1 cellular context compared by ENCODE assay signal in the genomic region with DNA sequence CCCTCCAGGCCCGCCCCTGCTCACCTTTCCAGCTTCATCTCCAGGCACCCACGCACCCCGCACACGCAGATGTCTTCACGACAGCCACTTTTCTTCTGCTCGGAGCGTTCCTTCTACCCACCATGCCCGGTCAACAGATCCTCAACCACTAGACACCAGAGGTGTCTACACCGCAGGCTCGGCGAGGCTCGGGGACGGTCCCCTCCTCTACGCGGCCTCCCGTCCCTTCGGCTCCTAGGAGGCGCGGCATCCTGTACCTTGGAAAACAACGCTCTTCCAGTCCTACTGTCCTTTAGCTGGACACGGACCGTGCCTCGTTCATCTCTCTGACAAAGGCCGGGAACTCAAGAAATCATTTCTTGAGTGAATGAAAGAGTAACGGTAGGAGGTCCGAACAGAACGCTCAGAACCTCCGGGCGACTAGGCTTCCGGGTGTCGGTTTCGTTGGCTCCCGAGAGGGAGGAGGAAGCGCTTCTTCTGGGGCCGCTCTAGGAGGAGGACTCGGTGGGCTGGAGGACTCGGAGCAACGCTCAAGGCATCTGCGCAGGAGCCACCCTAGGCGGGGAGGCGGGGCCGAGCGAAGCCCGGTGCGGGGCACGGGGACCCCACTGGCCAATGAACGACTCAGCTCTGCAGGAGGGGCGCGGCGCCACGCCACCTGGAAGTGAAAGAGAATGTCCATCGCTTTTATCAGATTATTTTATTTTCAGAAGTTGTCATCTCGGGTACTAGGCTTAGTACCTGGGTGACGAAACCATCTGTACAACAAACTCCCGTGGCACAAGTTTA.
TF ChIP-seq lines count a peak whose summit lies in the region.

No MANE protein-coding gene starts in this region.

TF ChIP-seq in GM12878, 131 proteins besides CTCF, POLR2A, EP300 and RAD21 (continued from another document and continues in another):
- TF ChIP-seq, protein P1, sequence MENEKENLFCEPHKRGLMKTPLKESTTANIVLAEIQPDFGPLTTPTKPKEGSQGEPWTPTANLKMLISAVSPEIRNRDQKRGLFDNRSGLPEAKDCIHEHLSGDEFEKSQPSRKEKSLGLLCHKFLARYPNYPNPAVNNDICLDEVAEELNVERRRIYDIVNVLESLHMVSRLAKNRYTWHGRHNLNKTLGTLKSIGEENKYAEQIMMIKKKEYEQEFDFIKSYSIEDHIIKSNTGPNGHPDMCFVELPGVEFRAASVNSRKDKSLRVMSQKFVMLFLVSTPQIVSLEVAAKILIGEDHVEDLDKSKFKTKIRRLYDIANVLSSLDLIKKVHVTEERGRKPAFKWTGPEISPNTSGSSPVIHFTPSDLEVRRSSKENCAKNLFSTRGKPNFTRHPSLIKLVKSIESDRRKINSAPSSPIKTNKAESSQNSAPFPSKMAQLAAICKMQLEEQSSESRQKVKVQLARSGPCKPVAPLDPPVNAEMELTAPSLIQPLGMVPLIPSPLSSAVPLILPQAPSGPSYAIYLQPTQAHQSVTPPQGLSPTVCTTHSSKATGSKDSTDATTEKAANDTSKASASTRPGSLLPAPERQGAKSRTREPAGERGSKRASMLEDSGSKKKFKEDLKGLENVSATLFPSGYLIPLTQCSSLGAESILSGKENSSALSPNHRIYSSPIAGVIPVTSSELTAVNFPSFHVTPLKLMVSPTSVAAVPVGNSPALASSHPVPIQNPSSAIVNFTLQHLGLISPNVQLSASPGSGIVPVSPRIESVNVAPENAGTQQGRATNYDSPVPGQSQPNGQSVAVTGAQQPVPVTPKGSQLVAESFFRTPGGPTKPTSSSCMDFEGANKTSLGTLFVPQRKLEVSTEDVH (IDR thresholded peaks at IDR 0.05; ENCODE audit: low read depth, partially characterized antibody): peak; percentile 75
- TF ChIP-seq FOXM1 (IDR thresholded peaks at IDR 0.05; ENCODE audit: low read depth, low read length): no peak
- TF ChIP-seq, protein P2, sequence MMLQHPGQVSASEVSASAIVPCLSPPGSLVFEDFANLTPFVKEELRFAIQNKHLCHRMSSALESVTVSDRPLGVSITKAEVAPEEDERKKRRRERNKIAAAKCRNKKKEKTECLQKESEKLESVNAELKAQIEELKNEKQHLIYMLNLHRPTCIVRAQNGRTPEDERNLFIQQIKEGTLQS (IDR thresholded peaks at IDR 0.05; ENCODE audit: borderline replicate concordance, extremely low read depth, low read depth, low read length): peak; percentile 48; the same call in 1 of the 2 replicates
- no peak for TF ChIP-seq FOXK2 (IDR thresholded peaks at IDR 0.05)
- TF ChIP-seq, protein P3, sequence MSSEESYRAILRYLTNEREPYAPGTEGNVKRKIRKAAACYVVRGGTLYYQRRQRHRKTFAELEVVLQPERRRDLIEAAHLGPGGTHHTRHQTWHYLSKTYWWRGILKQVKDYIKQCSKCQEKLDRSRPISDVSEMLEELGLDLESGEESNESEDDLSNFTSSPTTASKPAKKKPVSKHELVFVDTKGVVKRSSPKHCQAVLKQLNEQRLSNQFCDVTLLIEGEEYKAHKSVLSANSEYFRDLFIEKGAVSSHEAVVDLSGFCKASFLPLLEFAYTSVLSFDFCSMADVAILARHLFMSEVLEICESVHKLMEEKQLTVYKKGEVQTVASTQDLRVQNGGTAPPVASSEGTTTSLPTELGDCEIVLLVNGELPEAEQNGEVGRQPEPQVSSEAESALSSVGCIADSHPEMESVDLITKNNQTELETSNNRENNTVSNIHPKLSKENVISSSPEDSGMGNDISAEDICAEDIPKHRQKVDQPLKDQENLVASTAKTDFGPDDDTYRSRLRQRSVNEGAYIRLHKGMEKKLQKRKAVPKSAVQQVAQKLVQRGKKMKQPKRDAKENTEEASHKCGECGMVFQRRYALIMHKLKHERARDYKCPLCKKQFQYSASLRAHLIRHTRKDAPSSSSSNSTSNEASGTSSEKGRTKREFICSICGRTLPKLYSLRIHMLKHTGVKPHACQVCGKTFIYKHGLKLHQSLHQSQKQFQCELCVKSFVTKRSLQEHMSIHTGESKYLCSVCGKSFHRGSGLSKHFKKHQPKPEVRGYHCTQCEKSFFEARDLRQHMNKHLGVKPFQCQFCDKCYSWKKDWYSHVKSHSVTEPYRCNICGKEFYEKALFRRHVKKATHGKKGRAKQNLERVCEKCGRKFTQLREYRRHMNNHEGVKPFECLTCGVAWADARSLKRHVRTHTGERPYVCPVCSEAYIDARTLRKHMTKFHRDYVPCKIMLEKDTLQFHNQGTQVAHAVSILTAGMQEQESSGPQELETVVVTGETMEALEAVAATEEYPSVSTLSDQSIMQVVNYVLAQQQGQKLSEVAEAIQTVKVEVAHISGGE (CRISPR knock-in tag; IDR thresholded peaks at IDR 0.05): no peak
- TF ChIP-seq HCFC1 (IDR thresholded peaks at IDR 0.05; ENCODE audit: low read length): peak; percentile 67
- TF ChIP-seq, protein P4, sequence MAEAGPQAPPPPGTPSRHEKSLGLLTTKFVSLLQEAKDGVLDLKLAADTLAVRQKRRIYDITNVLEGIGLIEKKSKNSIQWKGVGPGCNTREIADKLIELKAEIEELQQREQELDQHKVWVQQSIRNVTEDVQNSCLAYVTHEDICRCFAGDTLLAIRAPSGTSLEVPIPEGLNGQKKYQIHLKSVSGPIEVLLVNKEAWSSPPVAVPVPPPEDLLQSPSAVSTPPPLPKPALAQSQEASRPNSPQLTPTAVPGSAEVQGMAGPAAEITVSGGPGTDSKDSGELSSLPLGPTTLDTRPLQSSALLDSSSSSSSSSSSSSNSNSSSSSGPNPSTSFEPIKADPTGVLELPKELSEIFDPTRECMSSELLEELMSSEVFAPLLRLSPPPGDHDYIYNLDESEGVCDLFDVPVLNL (IDR thresholded peaks at IDR 0.05; ENCODE audit: low read depth, low read length): no peak
- TF ChIP-seq, protein P5, sequence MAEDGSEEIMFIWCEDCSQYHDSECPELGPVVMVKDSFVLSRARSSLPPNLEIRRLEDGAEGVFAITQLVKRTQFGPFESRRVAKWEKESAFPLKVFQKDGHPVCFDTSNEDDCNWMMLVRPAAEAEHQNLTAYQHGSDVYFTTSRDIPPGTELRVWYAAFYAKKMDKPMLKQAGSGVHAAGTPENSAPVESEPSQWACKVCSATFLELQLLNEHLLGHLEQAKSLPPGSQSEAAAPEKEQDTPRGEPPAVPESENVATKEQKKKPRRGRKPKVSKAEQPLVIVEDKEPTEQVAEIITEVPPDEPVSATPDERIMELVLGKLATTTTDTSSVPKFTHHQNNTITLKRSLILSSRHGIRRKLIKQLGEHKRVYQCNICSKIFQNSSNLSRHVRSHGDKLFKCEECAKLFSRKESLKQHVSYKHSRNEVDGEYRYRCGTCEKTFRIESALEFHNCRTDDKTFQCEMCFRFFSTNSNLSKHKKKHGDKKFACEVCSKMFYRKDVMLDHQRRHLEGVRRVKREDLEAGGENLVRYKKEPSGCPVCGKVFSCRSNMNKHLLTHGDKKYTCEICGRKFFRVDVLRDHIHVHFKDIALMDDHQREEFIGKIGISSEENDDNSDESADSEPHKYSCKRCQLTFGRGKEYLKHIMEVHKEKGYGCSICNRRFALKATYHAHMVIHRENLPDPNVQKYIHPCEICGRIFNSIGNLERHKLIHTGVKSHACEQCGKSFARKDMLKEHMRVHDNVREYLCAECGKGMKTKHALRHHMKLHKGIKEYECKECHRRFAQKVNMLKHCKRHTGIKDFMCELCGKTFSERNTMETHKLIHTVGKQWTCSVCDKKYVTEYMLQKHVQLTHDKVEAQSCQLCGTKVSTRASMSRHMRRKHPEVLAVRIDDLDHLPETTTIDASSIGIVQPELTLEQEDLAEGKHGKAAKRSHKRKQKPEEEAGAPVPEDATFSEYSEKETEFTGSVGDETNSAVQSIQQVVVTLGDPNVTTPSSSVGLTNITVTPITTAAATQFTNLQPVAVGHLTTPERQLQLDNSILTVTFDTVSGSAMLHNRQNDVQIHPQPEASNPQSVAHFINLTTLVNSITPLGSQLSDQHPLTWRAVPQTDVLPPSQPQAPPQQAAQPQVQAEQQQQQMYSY (CRISPR knock-in tag; IDR thresholded peaks at IDR 0.05): no peak
- no peak for TF ChIP-seq ESRRA (IDR thresholded peaks at IDR 0.05; ENCODE audit: low read length)
- TF ChIP-seq SP1 (IDR thresholded peaks at IDR 0.05; ENCODE audit: low read depth, low read length): no peak
- no peak for TF ChIP-seq EZH2 (IDR thresholded peaks at IDR 0.05; ENCODE audit: borderline replicate concordance, control insufficient read depth, low read depth, low read length)
- no peak for TF ChIP-seq NR2F1 (conservative IDR thresholded peaks at IDR 0.05)
- peak; percentile 43; the same call in 1 of the 2 replicates for TF ChIP-seq SIN3A (IDR thresholded peaks at IDR 0.05; ENCODE audit: low read depth, low read length)
- TF ChIP-seq, protein P6, sequence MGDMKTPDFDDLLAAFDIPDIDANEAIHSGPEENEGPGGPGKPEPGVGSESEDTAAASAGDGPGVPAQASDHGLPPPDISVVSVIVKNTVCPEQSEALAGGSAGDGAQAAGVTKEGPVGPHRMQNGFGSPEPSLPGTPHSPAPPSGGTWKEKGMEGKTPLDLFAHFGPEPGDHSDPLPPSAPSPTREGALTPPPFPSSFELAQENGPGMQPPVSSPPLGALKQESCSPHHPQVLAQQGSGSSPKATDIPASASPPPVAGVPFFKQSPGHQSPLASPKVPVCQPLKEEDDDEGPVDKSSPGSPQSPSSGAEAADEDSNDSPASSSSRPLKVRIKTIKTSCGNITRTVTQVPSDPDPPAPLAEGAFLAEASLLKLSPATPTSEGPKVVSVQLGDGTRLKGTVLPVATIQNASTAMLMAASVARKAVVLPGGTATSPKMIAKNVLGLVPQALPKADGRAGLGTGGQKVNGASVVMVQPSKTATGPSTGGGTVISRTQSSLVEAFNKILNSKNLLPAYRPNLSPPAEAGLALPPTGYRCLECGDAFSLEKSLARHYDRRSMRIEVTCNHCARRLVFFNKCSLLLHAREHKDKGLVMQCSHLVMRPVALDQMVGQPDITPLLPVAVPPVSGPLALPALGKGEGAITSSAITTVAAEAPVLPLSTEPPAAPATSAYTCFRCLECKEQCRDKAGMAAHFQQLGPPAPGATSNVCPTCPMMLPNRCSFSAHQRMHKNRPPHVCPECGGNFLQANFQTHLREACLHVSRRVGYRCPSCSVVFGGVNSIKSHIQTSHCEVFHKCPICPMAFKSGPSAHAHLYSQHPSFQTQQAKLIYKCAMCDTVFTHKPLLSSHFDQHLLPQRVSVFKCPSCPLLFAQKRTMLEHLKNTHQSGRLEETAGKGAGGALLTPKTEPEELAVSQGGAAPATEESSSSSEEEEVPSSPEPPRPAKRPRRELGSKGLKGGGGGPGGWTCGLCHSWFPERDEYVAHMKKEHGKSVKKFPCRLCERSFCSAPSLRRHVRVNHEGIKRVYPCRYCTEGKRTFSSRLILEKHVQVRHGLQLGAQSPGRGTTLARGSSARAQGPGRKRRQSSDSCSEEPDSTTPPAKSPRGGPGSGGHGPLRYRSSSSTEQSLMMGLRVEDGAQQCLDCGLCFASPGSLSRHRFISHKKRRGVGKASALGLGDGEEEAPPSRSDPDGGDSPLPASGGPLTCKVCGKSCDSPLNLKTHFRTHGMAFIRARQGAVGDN (IDR thresholded peaks at IDR 0.05): no peak; the same call in 1 of the 2 replicates
- no peak for TF ChIP-seq BRCA1 (IDR thresholded peaks at IDR 0.05; ENCODE audit: low read depth, low read length)
- no peak for TF ChIP-seq HDAC2 (IDR thresholded peaks at IDR 0.05)
- TF ChIP-seq SIX5 (IDR thresholded peaks at IDR 0.05; ENCODE audit: low read depth, low read length, severe bottlenecking): no peak
- no peak for TF ChIP-seq SMAD1 (IDR thresholded peaks at IDR 0.05; ENCODE audit: low read depth, partially characterized antibody)
- peak; percentile 61; the same call in 1 of the 2 replicates for TF ChIP-seq POLR2AphosphoS2 (IDR thresholded peaks at IDR 0.05; ENCODE audit: low read depth, low read length)
- TF ChIP-seq SREBF1 (IDR thresholded peaks at IDR 0.05; ENCODE audit: low read length): no peak
- no peak for TF ChIP-seq TBL1XR1 (IDR thresholded peaks at IDR 0.05; ENCODE audit: low read depth, low read length)
- TF ChIP-seq, protein P7, sequence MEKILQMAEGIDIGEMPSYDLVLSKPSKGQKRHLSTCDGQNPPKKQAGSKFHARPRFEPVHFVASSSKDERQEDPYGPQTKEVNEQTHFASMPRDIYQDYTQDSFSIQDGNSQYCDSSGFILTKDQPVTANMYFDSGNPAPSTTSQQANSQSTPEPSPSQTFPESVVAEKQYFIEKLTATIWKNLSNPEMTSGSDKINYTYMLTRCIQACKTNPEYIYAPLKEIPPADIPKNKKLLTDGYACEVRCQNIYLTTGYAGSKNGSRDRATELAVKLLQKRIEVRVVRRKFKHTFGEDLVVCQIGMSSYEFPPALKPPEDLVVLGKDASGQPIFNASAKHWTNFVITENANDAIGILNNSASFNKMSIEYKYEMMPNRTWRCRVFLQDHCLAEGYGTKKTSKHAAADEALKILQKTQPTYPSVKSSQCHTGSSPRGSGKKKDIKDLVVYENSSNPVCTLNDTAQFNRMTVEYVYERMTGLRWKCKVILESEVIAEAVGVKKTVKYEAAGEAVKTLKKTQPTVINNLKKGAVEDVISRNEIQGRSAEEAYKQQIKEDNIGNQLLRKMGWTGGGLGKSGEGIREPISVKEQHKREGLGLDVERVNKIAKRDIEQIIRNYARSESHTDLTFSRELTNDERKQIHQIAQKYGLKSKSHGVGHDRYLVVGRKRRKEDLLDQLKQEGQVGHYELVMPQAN (conservative IDR thresholded peaks at IDR 0.05): peak; percentile 83
- no peak for TF ChIP-seq CHD4 (IDR thresholded peaks at IDR 0.05)
- no peak; a peak in 1 of 4 replicates for TF ChIP-seq ETV6 (conservative IDR thresholded peaks at IDR 0.05 in 1 of 2, IDR thresholded peaks at IDR 0.05 in 1 of 2; ENCODE audit: borderline replicate concordance in 1 of 2, low read depth in 1 of 2)
- peak; percentile 28; the same call in 1 of the 2 replicates for TF ChIP-seq CREB1 (IDR thresholded peaks at IDR 0.05; ENCODE audit: low read depth)
- peak; percentile 87 for TF ChIP-seq NRF1 (conservative IDR thresholded peaks at IDR 0.05; ENCODE audit: low read depth, low read length)
- TF ChIP-seq, protein P8, sequence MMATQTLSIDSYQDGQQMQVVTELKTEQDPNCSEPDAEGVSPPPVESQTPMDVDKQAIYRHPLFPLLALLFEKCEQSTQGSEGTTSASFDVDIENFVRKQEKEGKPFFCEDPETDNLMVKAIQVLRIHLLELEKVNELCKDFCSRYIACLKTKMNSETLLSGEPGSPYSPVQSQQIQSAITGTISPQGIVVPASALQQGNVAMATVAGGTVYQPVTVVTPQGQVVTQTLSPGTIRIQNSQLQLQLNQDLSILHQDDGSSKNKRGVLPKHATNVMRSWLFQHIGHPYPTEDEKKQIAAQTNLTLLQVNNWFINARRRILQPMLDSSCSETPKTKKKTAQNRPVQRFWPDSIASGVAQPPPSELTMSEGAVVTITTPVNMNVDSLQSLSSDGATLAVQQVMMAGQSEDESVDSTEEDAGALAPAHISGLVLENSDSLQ (IDR thresholded peaks at IDR 0.05): no peak
- TF ChIP-seq POLR2AphosphoS5 (IDR thresholded peaks at IDR 0.05; ENCODE audit: low read length): peak; percentile 86
- TF ChIP-seq RUNX3 (IDR thresholded peaks at IDR 0.05; ENCODE audit: low read length): no peak; the same call in none of the 2 replicates
- peak; percentile 4; the same call in 1 of the 2 replicates for TF ChIP-seq PAX5 (IDR thresholded peaks at IDR 0.05; ENCODE audit: borderline replicate concordance, low read depth, low read length)
